Comparison of ENCODE assay signal across 1 cellular context in the genomic region with DNA sequence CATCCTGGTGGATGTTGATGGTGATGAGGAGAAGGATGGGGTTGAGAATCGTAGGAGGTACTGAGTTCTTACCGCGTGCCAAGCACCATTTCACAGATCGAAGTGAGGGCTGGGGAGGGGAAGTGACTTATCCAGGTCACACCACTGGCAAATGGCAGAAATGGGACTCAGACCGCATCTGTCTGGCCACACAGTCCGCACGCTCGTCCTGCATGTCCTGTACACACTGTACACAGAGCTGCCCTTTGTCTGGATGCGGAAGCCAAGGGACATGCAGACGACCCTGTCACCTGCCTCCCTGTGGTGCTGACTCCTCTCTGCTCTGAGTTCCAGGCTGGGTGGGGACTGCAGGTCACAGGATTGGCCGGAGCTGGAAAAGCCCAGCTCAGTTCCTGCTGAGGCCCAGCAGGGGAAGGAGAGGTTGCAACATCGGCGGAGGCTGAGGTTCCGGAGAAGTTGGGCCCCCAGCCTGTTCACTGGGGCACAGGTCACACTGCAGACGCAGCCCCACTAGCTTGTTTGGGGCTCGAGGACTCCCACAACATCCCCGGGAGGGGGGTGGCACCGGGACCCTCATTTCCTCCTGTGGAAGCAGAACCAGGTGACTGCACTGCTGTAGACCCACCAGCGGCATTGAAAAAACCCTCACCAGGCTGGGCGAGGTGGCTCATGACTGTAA.
TF ChIP-seq lines count a peak whose summit lies in the region.

No MANE protein-coding gene starts in this region.

TF ChIP-seq in HepG2, 621 proteins besides CTCF, POLR2A, EP300 and RAD21 (continued from another document and continues in another):
- TF ChIP-seq, protein P1, sequence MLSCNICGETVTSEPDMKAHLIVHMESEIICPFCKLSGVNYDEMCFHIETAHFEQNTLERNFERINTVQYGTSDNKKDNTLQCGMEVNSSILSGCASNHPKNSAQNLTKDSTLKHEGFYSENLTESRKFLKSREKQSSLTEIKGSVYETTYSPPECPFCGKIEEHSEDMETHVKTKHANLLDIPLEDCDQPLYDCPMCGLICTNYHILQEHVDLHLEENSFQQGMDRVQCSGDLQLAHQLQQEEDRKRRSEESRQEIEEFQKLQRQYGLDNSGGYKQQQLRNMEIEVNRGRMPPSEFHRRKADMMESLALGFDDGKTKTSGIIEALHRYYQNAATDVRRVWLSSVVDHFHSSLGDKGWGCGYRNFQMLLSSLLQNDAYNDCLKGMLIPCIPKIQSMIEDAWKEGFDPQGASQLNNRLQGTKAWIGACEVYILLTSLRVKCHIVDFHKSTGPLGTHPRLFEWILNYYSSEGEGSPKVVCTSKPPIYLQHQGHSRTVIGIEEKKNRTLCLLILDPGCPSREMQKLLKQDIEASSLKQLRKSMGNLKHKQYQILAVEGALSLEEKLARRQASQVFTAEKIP (CRISPR knock-in tag; IDR thresholded peaks at IDR 0.05; ENCODE audit: borderline replicate concordance): no peak
- TF ChIP-seq ZFP36L1 (CRISPR knock-in tag; IDR thresholded peaks at IDR 0.05): peak; percentile 86; the same call in 1 of the 2 replicates
- TF ChIP-seq STAG1 (CRISPR knock-in tag; IDR thresholded peaks at IDR 0.05): peak; percentile 51
- TF ChIP-seq PITX1 (CRISPR knock-in tag; IDR thresholded peaks at IDR 0.05): peak; percentile 92
- TF ChIP-seq ZNF720 (CRISPR knock-in tag; IDR thresholded peaks at IDR 0.05): no peak
- peak; percentile 81; the same call in 1 of the 2 replicates for TF ChIP-seq NFKB2 (CRISPR knock-in tag; IDR thresholded peaks at IDR 0.05; ENCODE audit: borderline replicate concordance)
- TF ChIP-seq, protein P2, sequence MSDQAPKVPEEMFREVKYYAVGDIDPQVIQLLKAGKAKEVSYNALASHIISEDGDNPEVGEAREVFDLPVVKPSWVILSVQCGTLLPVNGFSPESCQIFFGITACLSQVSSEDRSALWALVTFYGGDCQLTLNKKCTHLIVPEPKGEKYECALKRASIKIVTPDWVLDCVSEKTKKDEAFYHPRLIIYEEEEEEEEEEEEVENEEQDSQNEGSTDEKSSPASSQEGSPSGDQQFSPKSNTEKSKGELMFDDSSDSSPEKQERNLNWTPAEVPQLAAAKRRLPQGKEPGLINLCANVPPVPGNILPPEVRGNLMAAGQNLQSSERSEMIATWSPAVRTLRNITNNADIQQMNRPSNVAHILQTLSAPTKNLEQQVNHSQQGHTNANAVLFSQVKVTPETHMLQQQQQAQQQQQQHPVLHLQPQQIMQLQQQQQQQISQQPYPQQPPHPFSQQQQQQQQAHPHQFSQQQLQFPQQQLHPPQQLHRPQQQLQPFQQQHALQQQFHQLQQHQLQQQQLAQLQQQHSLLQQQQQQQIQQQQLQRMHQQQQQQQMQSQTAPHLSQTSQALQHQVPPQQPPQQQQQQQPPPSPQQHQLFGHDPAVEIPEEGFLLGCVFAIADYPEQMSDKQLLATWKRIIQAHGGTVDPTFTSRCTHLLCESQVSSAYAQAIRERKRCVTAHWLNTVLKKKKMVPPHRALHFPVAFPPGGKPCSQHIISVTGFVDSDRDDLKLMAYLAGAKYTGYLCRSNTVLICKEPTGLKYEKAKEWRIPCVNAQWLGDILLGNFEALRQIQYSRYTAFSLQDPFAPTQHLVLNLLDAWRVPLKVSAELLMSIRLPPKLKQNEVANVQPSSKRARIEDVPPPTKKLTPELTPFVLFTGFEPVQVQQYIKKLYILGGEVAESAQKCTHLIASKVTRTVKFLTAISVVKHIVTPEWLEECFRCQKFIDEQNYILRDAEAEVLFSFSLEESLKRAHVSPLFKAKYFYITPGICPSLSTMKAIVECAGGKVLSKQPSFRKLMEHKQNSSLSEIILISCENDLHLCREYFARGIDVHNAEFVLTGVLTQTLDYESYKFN (CRISPR knock-in tag; conservative IDR thresholded peaks at IDR 0.05): peak; percentile 99
- TF ChIP-seq, protein P3, sequence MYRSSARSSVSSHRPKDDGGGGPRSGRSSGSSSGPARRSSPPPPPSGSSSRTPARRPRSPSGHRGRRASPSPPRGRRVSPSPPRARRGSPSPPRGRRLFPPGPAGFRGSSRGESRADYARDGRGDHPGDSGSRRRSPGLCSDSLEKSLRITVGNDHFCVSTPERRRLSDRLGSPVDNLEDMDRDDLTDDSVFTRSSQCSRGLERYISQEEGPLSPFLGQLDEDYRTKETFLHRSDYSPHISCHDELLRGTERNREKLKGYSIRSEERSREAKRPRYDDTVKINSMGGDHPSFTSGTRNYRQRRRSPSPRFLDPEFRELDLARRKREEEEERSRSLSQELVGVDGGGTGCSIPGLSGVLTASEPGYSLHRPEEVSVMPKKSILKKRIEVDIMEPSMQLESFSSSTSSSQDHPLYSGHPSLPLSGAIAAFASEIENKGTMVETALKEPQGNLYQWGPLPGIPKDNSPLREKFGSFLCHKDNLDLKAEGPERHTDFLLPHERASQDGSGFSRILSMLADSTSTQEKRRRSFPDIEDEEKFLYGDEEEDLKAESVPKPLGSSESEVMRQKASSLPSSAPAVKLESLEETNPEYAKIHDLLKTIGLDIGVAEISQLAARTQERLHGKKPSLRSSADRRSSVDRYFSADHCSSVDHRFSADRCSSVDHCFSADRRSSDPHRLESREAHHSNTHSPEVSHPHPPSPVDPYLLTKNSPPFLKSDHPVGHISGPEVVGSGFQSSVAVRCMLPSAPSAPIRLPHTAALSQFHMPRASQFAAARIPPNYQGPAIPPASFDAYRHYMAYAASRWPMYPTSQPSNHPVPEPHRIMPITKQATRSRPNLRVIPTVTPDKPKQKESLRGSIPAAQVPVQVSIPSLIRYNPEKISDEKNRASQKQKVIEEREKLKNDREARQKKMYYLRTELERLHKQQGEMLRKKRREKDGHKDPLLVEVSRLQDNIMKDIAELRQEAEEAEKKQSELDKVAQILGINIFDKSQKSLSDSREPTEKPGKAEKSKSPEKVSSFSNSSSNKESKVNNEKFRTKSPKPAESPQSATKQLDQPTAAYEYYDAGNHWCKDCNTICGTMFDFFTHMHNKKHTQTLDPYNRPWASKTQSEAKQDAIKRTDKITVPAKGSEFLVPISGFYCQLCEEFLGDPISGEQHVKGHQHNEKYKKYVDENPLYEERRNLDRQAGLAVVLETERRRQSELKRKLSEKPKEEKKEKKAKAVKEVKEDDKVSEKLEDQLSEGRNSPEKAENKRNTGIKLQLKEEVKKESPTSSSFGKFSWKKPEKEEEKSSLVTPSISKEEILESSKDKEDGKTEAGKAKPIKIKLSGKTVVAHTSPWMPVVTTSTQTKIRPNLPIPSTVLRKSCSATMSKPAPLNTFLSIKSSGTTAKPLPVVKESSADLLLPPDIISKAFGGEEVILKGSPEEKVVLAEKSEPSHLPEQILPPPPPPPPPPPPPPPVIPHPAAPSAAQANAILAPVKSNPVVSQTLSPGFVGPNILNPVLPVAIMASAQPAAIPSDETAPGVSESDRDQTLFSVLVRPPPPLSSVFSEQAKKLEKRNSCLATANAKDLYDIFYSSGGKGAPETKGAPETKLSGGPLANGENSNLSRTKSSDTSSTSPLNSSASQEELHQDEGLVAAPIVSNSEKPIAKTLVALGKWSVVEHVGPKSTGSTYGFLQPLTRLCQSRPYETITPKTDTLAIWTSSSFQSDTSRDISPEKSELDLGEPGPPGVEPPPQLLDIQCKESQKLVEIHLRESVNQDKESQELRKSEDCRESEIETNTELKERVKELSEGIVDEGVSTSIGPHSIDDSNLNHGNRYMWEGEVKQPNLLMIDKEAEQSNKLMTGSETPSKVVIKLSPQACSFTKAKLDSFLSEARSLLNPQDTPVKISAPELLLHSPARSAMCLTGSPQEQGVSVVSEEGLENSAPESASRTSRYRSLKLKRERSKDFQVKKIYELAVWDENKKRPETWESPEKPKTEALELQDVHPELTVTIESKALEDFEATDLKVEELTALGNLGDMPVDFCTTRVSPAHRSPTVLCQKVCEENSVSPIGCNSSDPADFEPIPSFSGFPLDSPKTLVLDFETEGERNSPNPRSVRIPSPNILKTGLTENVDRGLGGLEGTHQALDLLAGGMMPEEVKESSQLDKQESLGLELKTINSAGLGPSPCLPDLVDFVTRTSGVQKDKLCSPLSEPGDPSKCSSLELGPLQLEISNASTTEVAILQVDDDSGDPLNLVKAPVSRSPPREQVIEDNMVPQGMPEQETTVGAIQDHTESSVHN (CRISPR knock-in tag; IDR thresholded peaks at IDR 0.05): peak; percentile 97
- TF ChIP-seq ZNF776 (CRISPR knock-in tag; IDR thresholded peaks at IDR 0.05): peak; percentile 77
- TF ChIP-seq XBP1 (CRISPR knock-in tag; IDR thresholded peaks at IDR 0.05): no peak
- peak; percentile 60 for TF ChIP-seq ZNF709 (CRISPR knock-in tag; IDR thresholded peaks at IDR 0.05)
- TF ChIP-seq, protein P4, sequence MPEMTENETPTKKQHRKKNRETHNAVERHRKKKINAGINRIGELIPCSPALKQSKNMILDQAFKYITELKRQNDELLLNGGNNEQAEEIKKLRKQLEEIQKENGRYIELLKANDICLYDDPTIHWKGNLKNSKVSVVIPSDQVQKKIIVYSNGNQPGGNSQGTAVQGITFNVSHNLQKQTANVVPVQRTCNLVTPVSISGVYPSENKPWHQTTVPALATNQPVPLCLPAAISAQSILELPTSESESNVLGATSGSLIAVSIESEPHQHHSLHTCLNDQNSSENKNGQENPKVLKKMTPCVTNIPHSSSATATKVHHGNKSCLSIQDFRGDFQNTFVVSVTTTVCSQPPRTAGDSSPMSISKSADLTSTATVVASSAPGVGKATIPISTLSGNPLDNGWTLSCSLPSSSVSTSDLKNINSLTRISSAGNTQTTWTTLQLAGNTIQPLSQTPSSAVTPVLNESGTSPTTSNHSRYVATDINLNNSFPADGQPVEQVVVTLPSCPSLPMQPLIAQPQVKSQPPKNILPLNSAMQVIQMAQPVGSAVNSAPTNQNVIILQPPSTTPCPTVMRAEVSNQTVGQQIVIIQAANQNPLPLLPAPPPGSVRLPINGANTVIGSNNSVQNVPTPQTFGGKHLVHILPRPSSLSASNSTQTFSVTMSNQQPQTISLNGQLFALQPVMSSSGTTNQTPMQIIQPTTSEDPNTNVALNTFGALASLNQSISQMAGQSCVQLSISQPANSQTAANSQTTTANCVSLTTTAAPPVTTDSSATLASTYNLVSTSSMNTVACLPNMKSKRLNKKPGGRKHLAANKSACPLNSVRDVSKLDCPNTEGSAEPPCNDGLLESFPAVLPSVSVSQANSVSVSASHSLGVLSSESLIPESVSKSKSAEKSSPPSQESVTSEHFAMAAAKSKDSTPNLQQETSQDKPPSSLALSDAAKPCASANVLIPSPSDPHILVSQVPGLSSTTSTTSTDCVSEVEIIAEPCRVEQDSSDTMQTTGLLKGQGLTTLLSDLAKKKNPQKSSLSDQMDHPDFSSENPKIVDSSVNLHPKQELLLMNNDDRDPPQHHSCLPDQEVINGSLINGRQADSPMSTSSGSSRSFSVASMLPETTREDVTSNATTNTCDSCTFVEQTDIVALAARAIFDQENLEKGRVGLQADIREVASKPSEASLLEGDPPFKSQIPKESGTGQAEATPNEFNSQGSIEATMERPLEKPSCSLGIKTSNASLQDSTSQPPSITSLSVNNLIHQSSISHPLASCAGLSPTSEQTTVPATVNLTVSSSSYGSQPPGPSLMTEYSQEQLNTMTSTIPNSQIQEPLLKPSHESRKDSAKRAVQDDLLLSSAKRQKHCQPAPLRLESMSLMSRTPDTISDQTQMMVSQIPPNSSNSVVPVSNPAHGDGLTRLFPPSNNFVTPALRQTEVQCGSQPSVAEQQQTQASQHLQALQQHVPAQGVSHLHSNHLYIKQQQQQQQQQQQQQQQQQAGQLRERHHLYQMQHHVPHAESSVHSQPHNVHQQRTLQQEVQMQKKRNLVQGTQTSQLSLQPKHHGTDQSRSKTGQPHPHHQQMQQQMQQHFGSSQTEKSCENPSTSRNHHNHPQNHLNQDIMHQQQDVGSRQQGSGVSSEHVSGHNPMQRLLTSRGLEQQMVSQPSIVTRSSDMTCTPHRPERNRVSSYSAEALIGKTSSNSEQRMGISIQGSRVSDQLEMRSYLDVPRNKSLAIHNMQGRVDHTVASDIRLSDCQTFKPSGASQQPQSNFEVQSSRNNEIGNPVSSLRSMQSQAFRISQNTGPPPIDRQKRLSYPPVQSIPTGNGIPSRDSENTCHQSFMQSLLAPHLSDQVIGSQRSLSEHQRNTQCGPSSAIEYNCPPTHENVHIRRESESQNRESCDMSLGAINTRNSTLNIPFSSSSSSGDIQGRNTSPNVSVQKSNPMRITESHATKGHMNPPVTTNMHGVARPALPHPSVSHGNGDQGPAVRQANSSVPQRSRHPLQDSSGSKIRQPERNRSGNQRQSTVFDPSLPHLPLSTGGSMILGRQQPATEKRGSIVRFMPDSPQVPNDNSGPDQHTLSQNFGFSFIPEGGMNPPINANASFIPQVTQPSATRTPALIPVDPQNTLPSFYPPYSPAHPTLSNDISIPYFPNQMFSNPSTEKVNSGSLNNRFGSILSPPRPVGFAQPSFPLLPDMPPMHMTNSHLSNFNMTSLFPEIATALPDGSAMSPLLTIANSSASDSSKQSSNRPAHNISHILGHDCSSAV (CRISPR knock-in tag; IDR thresholded peaks at IDR 0.05; ENCODE audit: borderline replicate concordance): no peak; the same call in 1 of the 2 replicates
- peak; percentile 98 for TF ChIP-seq CCDC6 (CRISPR knock-in tag; IDR thresholded peaks at IDR 0.05)
- TF ChIP-seq, protein P5, sequence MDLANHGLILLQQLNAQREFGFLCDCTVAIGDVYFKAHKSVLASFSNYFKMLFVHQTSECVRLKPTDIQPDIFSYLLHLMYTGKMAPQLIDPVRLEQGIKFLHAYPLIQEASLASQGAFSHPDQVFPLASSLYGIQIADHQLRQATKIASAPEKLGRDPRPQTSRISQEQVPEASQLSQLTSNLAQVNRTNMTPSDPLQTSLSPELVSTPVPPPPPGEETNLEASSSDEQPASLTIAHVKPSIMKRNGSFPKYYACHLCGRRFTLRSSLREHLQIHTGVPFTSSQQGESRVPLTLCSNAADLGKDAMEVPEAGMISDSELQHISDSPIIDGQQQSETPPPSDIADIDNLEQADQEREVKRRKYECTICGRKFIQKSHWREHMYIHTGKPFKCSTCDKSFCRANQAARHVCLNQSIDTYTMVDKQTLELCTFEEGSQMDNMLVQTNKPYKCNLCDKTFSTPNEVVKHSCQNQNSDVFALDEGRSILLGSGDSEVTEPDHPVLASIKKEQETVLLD (CRISPR knock-in tag; IDR thresholded peaks at IDR 0.05; ENCODE audit: low read depth): 0 out of 2 replicates have a peak, but pooled peaks have one; percentile 57
- TF ChIP-seq ZNF234 (CRISPR knock-in tag; conservative IDR thresholded peaks at IDR 0.05): no peak
- TF ChIP-seq, protein P6, sequence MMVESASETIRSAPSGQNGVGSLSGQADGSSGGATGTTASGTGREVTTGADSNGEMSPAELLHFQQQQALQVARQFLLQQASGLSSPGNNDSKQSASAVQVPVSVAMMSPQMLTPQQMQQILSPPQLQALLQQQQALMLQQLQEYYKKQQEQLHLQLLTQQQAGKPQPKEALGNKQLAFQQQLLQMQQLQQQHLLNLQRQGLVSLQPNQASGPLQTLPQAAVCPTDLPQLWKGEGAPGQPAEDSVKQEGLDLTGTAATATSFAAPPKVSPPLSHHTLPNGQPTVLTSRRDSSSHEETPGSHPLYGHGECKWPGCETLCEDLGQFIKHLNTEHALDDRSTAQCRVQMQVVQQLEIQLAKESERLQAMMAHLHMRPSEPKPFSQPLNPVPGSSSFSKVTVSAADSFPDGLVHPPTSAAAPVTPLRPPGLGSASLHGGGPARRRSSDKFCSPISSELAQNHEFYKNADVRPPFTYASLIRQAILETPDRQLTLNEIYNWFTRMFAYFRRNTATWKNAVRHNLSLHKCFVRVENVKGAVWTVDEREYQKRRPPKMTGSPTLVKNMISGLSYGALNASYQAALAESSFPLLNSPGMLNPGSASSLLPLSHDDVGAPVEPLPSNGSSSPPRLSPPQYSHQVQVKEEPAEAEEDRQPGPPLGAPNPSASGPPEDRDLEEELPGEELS (CRISPR knock-in tag; IDR thresholded peaks at IDR 0.05): peak; percentile 96
- TF ChIP-seq ZNF260 (CRISPR knock-in tag; IDR thresholded peaks at IDR 0.05; ENCODE audit: borderline replicate concordance, low read depth): no peak
- no peak; the same call in 1 of the 2 replicates for TF ChIP-seq ZNF879 (CRISPR knock-in tag; IDR thresholded peaks at IDR 0.05)
- TF ChIP-seq SP1 (IDR thresholded peaks at IDR 0.05): no peak
- TF ChIP-seq SP1 (CRISPR knock-in tag; IDR thresholded peaks at IDR 0.05): peak; percentile 55; the same call in 1 of the 2 replicates
- peak; percentile 77; the same call in 1 of the 2 replicates for TF ChIP-seq ZNF337 (CRISPR knock-in tag; IDR thresholded peaks at IDR 0.05; ENCODE audit: borderline replicate concordance, low read depth)
- TF ChIP-seq RBAK (CRISPR knock-in tag; IDR thresholded peaks at IDR 0.05): no peak
